In genomic region chr22:41560095-41560487, GRCh38 we compare ENCODE assay signal across 18 cellular contexts. TPM values are rescaled to one million over a fixed set of nuclear protein-coding genes. Genes with fewer than 3 reads are reported as not detected.
DNase-seq lines count a peak whose midpoint lies in the region; ATAC-seq, FAIRE-seq and TF ChIP-seq lines count a peak whose summit lies in the region.
"Had no signal": no experiment of that assay in that cellular context is flagged by ENCODE, and none has a peak within 500 bp of the region (broad histone marks: within the 10 kb centered on the region; RNA-seq: fewer than 3 reads in every experiment).

No MANE protein-coding gene starts in this region.

- TF ChIP-seq POLR2A in prostate gland (IDR thresholded peaks at IDR 0.05) (no peak), H54 (IDR thresholded peaks at IDR 0.05; ENCODE audit: low read depth, low read length) (no peak)

- no peaks in the 10 kb centered on the region for H3K36me3 Mint-ChIP-seq in WTC11
- H3K36me3 Mint-ChIP-seq: natural killer cell had no signal

- CTCF ChIA-PET in BJ (lab: Yijun Ruan, JAX) = interaction anchor here (1.1 to 4.5 kb wide), 4 partner anchors 26 to 156 kb away, joined by 3 to 20 read pairs (median 4); no protein-coding TSS in a partner anchor
- CTCF ChIA-PET in WTC11 (lab: Charles Lee) = interaction anchor here (0.7 to 2.8 kb wide), 5 partner anchors 18 to 157 kb away, joined by 3 to 10 read pairs (median 4); no protein-coding TSS in a partner anchor
- CTCF ChIA-PET in PC-9 (lab: Charles Lee) = no interaction called here

- H3K27ac ChIP-seq in prostate gland (peak overlapping the region; percentile 47 to 67), PC-9 (no peak overlapping the region)
- H3K27ac ChIP-seq: BLaER1, foreskin keratinocyte had no signal

- no peaks in the 10 kb centered on the region for H3K9me2 ChIP-seq in PC-9 (ENCODE audit: insufficient read depth)

- H3K27me3 ChIP-seq in BJ (ENCODE audit: control insufficient read depth, insufficient read depth, low read length) = no peaks in the 10 kb centered on the region
- peaks cover 2% of the 10 kb centered on the region for H3K27me3 ChIP-seq in prostate gland (replicated peaks; ENCODE audit: insufficient read depth)
- no peaks in the 10 kb centered on the region for H3K27me3 ChIP-seq in PC-9 (ENCODE audit: insufficient read depth, low read depth)

- DNase-seq in BJ (ENCODE audit: low read depth) = no peak
- no peak for DNase-seq in WTC11 (ENCODE audit: low spot score)
- peak; percentile 55 for DNase-seq in left ventricle myocardium superior
- no peak for DNase-seq in prostate gland (ENCODE audit: low spot score)
- no peak for DNase-seq in PC-9
- no peak for DNase-seq in cerebellar nuclear complex (lab: John Stamatoyannopoulos, UW)
- no peak for DNase-seq in H54 (ENCODE audit: insufficient read length, low spot score)
- no peak for DNase-seq in KBM-7
- DNase-seq: activated CD8-positive, alpha-beta memory T cell treated with anti-CD3 and anti-CD28 coated beads for 24 hours; activated naive CD4-positive, alpha-beta T cell treated with anti-CD3 and anti-CD28 coated beads, Interleukin-2, amount 50 U/mL, for 16 hours; natural killer cell; NCI-H1092 had no signal

- H3K27ac Mint-ChIP-seq in WTC11 = no peak overlapping the region
- H3K27ac Mint-ChIP-seq: dendritic cell treated with granulocyte-macrophage colony-stimulating factor and Interleukin-4, amounts not matched to agents 40 ng/mL and 50 ng/mL, for 4 days; natural killer cell; T-helper 2 cell treated with Interferon-gamma antibody and Interleukin-4, amounts not matched to agents 5 μg/mL and 100 μg/mL, for 36 hours had no signal

- BruUV-seq in PC-9 (replicated peaks; lab: Mats Ljungman, UMichigan) = no TSS peak

- TF ChIP-seq CTCF in BJ (IDR thresholded peaks at IDR 0.05; ENCODE audit: insufficient read depth, low read depth, low read length) (no peak), WTC11 (IDR thresholded peaks at IDR 0.05) (no peak), prostate gland (IDR thresholded peaks at IDR 0.05) (no peak), PC-9 (conservative IDR thresholded peaks at IDR 0.05) (no peak)

- no peaks in the 10 kb centered on the region for H3K27me3 Mint-ChIP-seq in WTC11 (ENCODE audit: low read depth)

- H3K4me3 ChIP-seq in BJ (ENCODE audit: low read depth, low read length) (peak overlapping the region; percentile 67), prostate gland (no peak overlapping the region), PC-9 (no peak overlapping the region)
- H3K4me3 ChIP-seq: BLaER1 had no signal

- no peak overlapping the region for H3K4me2 ChIP-seq in PC-9

- H3K4me1 Mint-ChIP-seq in WTC11 = peaks cover 43% of the 10 kb centered on the region
- H3K4me1 Mint-ChIP-seq: natural killer cell had no signal

- H3K79me2 ChIP-seq in PC-9 (ENCODE audit: low read depth) = no peaks in the 10 kb centered on the region

- no peak overlapping the region for H2AFZ ChIP-seq in PC-9

- in situ Hi-C loops in KBM-7 (cut with MboI; ENCODE audit: low pct_unique_long_range_greater_than_20kb, low sequenced_read_pairs) = no loop called here

- H3K9me3 Mint-ChIP-seq in WTC11 = no peaks in the 10 kb centered on the region
- H3K9me3 Mint-ChIP-seq: dendritic cell treated with granulocyte-macrophage colony-stimulating factor and Interleukin-4, amounts not matched to agents 40 ng/mL and 50 ng/mL, for 4 days; natural killer cell; T-helper 2 cell treated with Interferon-gamma antibody and Interleukin-4, amounts not matched to agents 5 μg/mL and 100 μg/mL, for 36 hours had no signal

- no peak for ATAC-seq in WTC11
- peak; percentile 20 for ATAC-seq in left ventricle myocardium superior
- ATAC-seq: foreskin keratinocyte, natural killer cell, Panc1 had no signal

- FAIRE-seq in H54 (lab: Jason Lieb, UNC) = no peak
- FAIRE-seq: keratinocyte had no signal

- H3K9me3 ChIP-seq in prostate gland (no peaks in the 10 kb centered on the region), PC-9 (ENCODE audit: insufficient read depth, low read depth) (no peaks in the 10 kb centered on the region)
- H3K9me3 ChIP-seq: BLaER1 had no signal

- WGBS in prostate gland = 47% methylated on average over 7 of the region's 7 CpGs

- no peaks in the 10 kb centered on the region for H4K20me1 ChIP-seq in PC-9 (ENCODE audit: insufficient read depth)
- H4K20me1 ChIP-seq: BLaER1 had no signal

- peak overlapping the region; percentile 56; the same call in 1 of the 2 replicates for H3K4me3 Mint-ChIP-seq in WTC11
- H3K4me3 Mint-ChIP-seq: dendritic cell treated with granulocyte-macrophage colony-stimulating factor and Interleukin-4, amounts not matched to agents 40 ng/mL and 50 ng/mL, for 4 days; natural killer cell; T-helper 2 cell treated with Interferon-gamma antibody and Interleukin-4, amounts not matched to agents 5 μg/mL and 100 μg/mL, for 36 hours had no signal

- POLR2A ChIA-PET in BJ (lab: Charles Lee) (no interaction called here), WTC11 (lab: Charles Lee) (interaction anchor here (0.7 to 1.6 kb wide), 5 partner anchors 26 to 114 kb away, joined by 3 to 7 read pairs (median 3); partner anchors contain the start of genes ACO2, PHF5A, PMM1 and TOB2), PC-9 (lab: Charles Lee; ENCODE audit: unreplicated experiment) (interaction anchor here (0.8 kb wide), 1 partner anchor 531 kb away, joined by 6 read pairs; no protein-coding TSS in a partner anchor)

- intact Hi-C loops in left ventricle myocardium superior (cut with micrococcal nuclease) = no loop called here
- intact Hi-C loops in prostate gland (cut with DNase I) = no loop called here
- intact Hi-C loops in PC-9 (cut with micrococcal nuclease; ENCODE audit: unreplicated experiment) = no loop called here

- H3K36me3 ChIP-seq in BJ (ENCODE audit: control insufficient read depth, insufficient read depth, low read length) (no peaks in the 10 kb centered on the region), prostate gland (no peaks in the 10 kb centered on the region), PC-9 (ENCODE audit: low read depth) (no peaks in the 10 kb centered on the region)
- H3K36me3 ChIP-seq: BLaER1 had no signal

- H3K4me1 ChIP-seq in prostate gland (replicated peaks) (no peaks in the 10 kb centered on the region), PC-9 (replicated peaks; ENCODE audit: insufficient read depth) (peaks cover 27% of the 10 kb centered on the region)
- H3K4me1 ChIP-seq: foreskin keratinocyte had no signal

- peaks cover 18% of the 10 kb centered on the region for H3F3A ChIP-seq in PC-9 (ENCODE audit: insufficient read depth, low read depth)

TF ChIP-seq in WTC11, 78 proteins besides CTCF, POLR2A, EP300 and RAD21:
- TF ChIP-seq ZNF232 (CRISPR knock-in tag; IDR thresholded peaks at IDR 0.05) = no peak

RNA-seq across cellular contexts. Expression of gene CSDC2, which starts 0.7 kb away (rescaled TPM):
- 7.1 and 14.0 TPM in 2 replicates for polyA plus RNA-seq in BJ (2011; rRNA removed)
- 3.6 and 4.5 TPM in 2 replicates for polyA minus RNA-seq in BJ (2011; rRNA and poly(A)+ RNA removed)
- total RNA-seq in WTC11 (2021) (1.1 to 1.9 TPM (median 1.7 TPM) in 3 replicates), left ventricle myocardium superior (223 TPM), prostate gland (10 to 100 TPM in 1 of 2 donors, 1 to 10 TPM in 1; 7.2 to 93.6 TPM), PC-9 (2021) (0.13 TPM in 1 of 2 replicates, not detected in the other)
- total RNA-seq: foreskin keratinocyte, natural killer cell had no signal
- polyA plus RNA-seq: foreskin keratinocyte, keratinocyte had no signal

RNA-seq across cellular contexts. Expression of gene POLR3H, which starts 15.8 kb away (rescaled TPM):
- 39.4 and 52.5 TPM in 2 replicates for polyA plus RNA-seq in BJ (2011; rRNA removed)
- polyA minus RNA-seq in BJ (2011; rRNA and poly(A)+ RNA removed) = 24.5 and 27.7 TPM in 2 replicates
- 28.8 to 30.8 TPM (median 29.8 TPM) in 3 replicates for total RNA-seq in WTC11 (2021)
- 17.9 TPM for total RNA-seq in left ventricle myocardium superior
- 10 to 100 TPM; 27.8 to 29.1 TPM for total RNA-seq in prostate gland
- 47.6 and 49.7 TPM in 2 replicates for total RNA-seq in PC-9 (2021)

RNA-seq across cellular contexts. Expression of gene PMM1, which starts 29.5 kb away (rescaled TPM):
- polyA plus RNA-seq in BJ (2011; rRNA removed) = 70.7 and 109 TPM in 2 replicates
- polyA minus RNA-seq in BJ (2011; rRNA and poly(A)+ RNA removed) = 24.8 and 39.8 TPM in 2 replicates
- total RNA-seq in WTC11 (2021) (14.8 to 15.7 TPM (median 15.0 TPM) in 3 replicates), left ventricle myocardium superior (12.9 TPM), prostate gland (10 to 100 TPM; 49.0 to 58.6 TPM), PC-9 (2021) (49.3 and 53.1 TPM in 2 replicates)
